In the genomic region with DNA sequence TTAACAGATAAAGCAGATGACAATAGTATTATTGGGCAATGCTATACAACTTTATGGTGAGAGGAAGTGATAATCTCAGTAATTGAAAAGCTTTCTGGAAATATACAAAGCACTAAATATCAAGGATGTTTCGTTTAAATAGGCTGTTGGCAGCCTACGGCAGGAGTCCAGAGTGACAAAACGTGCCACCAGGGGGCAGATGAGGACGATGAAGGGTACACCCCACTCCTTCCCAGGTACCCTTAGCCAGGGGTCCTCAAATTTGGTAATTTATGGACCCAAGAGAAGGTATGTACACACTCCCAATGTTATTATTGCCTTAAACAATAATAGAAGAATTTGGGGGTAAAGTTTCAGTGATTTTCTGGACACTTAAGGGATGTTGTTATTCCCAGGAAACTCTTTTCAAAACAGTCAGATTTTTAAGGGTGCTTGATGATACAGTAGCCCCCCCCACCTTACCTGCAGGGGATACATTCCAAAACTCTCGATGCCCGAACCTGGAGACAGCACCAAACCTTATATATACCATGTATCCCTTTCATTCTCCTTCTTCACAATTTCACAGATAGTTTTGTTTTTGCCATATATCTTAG, we compare ENCODE assay signal across 1 cellular context.
A peak's percentile ranks its signal among the peaks of the same experiment; 100 is the strongest.
TF ChIP-seq lines count a peak whose summit lies in the region.

No MANE protein-coding gene starts in this region.

TF ChIP-seq in K562, 482 proteins besides CTCF, POLR2A, EP300 and RAD21:
- TF ChIP-seq, protein P1, sequence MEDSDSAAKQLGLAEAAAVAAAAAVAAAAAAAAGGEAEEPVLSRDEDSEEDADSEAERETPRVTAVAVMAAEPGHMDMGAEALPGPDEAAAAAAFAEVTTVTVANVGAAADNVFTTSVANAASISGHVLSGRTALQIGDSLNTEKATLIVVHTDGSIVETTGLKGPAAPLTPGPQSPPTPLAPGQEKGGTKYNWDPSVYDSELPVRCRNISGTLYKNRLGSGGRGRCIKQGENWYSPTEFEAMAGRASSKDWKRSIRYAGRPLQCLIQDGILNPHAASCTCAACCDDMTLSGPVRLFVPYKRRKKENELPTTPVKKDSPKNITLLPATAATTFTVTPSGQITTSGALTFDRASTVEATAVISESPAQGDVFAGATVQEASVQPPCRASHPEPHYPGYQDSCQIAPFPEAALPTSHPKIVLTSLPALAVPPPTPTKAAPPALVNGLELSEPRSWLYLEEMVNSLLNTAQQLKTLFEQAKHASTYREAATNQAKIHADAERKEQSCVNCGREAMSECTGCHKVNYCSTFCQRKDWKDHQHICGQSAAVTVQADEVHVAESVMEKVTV (CRISPR knock-in tag; IDR thresholded peaks at IDR 0.05): 0 out of 2 replicates have a peak, but pooled peaks have one; percentile 15
- no peak for TF ChIP-seq PYGO2 (tag; IDR thresholded peaks at IDR 0.05)
- peak; percentile 79 for TF ChIP-seq BHLHE40 (IDR thresholded peaks at IDR 0.05; ENCODE audit: low read length)
- TF ChIP-seq, protein P2, sequence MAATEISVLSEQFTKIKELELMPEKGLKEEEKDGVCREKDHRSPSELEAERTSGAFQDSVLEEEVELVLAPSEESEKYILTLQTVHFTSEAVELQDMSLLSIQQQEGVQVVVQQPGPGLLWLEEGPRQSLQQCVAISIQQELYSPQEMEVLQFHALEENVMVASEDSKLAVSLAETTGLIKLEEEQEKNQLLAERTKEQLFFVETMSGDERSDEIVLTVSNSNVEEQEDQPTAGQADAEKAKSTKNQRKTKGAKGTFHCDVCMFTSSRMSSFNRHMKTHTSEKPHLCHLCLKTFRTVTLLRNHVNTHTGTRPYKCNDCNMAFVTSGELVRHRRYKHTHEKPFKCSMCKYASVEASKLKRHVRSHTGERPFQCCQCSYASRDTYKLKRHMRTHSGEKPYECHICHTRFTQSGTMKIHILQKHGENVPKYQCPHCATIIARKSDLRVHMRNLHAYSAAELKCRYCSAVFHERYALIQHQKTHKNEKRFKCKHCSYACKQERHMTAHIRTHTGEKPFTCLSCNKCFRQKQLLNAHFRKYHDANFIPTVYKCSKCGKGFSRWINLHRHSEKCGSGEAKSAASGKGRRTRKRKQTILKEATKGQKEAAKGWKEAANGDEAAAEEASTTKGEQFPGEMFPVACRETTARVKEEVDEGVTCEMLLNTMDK (IDR thresholded peaks at IDR 0.05; ENCODE audit: borderline replicate concordance, insufficient read depth, low read depth, low read length, poor library complexity, severe bottlenecking): peak; percentile 21
- peak; percentile 65 for TF ChIP-seq SMC3 (conservative IDR thresholded peaks at IDR 0.05; ENCODE audit: insufficient read depth, low read depth, low read length)
TF ChIP-seq in K562: peak in this region for 4.
